ENCODE assay signal across 1 cellular context in genomic region chr1:185315364-185316108, GRCh38.
TF ChIP-seq lines count a peak whose summit lies in the region.

No MANE protein-coding gene starts in this region.

TF ChIP-seq in H1, 55 proteins besides CTCF, POLR2A, EP300 and RAD21 (continued from another document):
- no peak for TF ChIP-seq USF2 (IDR thresholded peaks at IDR 0.05; ENCODE audit: low read length)
- no peak for TF ChIP-seq EGR1 (IDR thresholded peaks at IDR 0.05; ENCODE audit: borderline replicate concordance, low read depth, low read length)
- no peak for TF ChIP-seq CHD2 (IDR thresholded peaks at IDR 0.05; ENCODE audit: low read length)
- TF ChIP-seq, protein P1, sequence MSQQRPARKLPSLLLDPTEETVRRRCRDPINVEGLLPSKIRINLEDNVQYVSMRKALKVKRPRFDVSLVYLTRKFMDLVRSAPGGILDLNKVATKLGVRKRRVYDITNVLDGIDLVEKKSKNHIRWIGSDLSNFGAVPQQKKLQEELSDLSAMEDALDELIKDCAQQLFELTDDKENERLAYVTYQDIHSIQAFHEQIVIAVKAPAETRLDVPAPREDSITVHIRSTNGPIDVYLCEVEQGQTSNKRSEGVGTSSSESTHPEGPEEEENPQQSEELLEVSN (IDR thresholded peaks at IDR 0.05), result no peak
